ENCODE assay signal across 8 cellular contexts in genomic region chr13:60164490-60164889, GRCh38. TPM values are rescaled to one million over a fixed set of nuclear protein-coding genes. Genes with fewer than 3 reads are reported as not detected.
DNase-seq lines count a peak whose midpoint lies in the region; ATAC-seq, FAIRE-seq and TF ChIP-seq lines count a peak whose summit lies in the region.

No MANE protein-coding gene starts in this region.

- no peaks in the 10 kb centered on the region for H3K27me3 ChIP-seq in lower lobe of right lung (ENCODE audit: low read depth)
- H3K27me3 ChIP-seq in upper lobe of left lung: no peaks in the 10 kb centered on the region

- H3K27ac Mint-ChIP-seq in IgD-negative memory B cell: peak overlapping the region; percentile 8 to 96 (median 91)

- TF ChIP-seq EP300 in A549 (IDR thresholded peaks at IDR 0.05): no peak
- no peak for TF ChIP-seq EP300 in upper lobe of left lung (IDR thresholded peaks at IDR 0.05)

- no peak for FAIRE-seq in A549 (lab: Jason Lieb, UNC)

- peak overlapping the region; percentile 87 to 98 (median 96) for H3K4me3 Mint-ChIP-seq in IgD-negative memory B cell

- intact Hi-C loops in lower lobe of right lung (cut with DNase I): no loop called here

- WGBS in A549 (ENCODE audit: missing lambda C conversion rate): 92% methylated on average over 1 of the region's 1 CpG
- 57 to 78% methylated on average over 1 of the region's 1 CpG for WGBS in upper lobe of left lung, 2 donors

- H3K4me2 ChIP-seq in A549: peak overlapping the region; percentile 75

- H3K4me1 Mint-ChIP-seq in IgD-negative memory B cell: peaks cover 15 to 25% (median 17%) of the 10 kb centered on the region in 3 donors

- ATAC-seq in A549 (no peak; a peak in 1 of 6 replicates), lower lobe of right lung (peak in 1 of 2 donors; percentile 35), upper lobe of left lung (ENCODE audit: low FRiP score in 2 of 2) (peak in 1 of 2 donors; percentile 5)

- H3K4me1 ChIP-seq in A549: peaks cover 10% of the 10 kb centered on the region; the same call in 2 of the 3 replicates
- H3K4me1 ChIP-seq in lower lobe of right lung: peaks cover 17% of the 10 kb centered on the region
- peaks cover 10 to 17% (median 13%) of the 10 kb centered on the region in 4 donors for H3K4me1 ChIP-seq in upper lobe of left lung

- H3K9me3 Mint-ChIP-seq in IgD-negative memory B cell: no peaks in the 10 kb centered on the region

- H3K27ac ChIP-seq in A549: peak overlapping the region; percentile 88 to 93
- peak overlapping the region; percentile 84 for H3K27ac ChIP-seq in lower lobe of right lung
- peak overlapping the region; percentile 81 to 91 (median 88) for H3K27ac ChIP-seq in upper lobe of left lung

- H3K36me3 Mint-ChIP-seq in IgD-negative memory B cell: peaks cover 1% of the 10 kb centered on the region

- TF ChIP-seq POLR2A in A549 (IDR thresholded peaks at IDR 0.05; ENCODE audit: low read length) (no peak), upper lobe of left lung (IDR thresholded peaks at IDR 0.05) (no peak)

- POLR2A ChIA-PET in A549 (lab: Yijun Ruan, JAX) (no interaction called here), GM10248 (lab: Yijun Ruan, JAX) (no interaction called here)

- CTCF ChIA-PET in A549 (lab: Yijun Ruan, JAX) (no interaction called here), GM10248 (lab: Yijun Ruan, JAX) (interaction anchor here (1.0 to 1.4 kb wide), 7 partner anchors 9 to 189 kb away, joined by 3 to 5 read pairs (median 4); no protein-coding TSS in a partner anchor)

- peak overlapping the region; percentile 74 for H3K4me3 ChIP-seq in A549
- peak overlapping the region; percentile 93 to 94 for H3K4me3 ChIP-seq in cardiac fibroblast (replicated peaks in 1 of 2; ENCODE audit: low read depth in 2 of 2, low read length in 2 of 2)
- peak overlapping the region; percentile 75 for H3K4me3 ChIP-seq in lower lobe of right lung
- H3K4me3 ChIP-seq in upper lobe of left lung: peak overlapping the region; percentile 7 to 78 (median 69)

- peaks cover 2% of the 10 kb centered on the region for H3K27me3 Mint-ChIP-seq in IgD-negative memory B cell

- DNase-seq in A549 (ENCODE audit: low read depth in 1 of 2, low spot score in 1 of 2) (no peak), cardiac fibroblast (ENCODE audit: low read depth in 2 of 2) (peak; percentile 35 to 47), lower lobe of right lung (no peak), upper lobe of left lung (no peak), NCI-H748 (lab: John Stamatoyannopoulos, UW; ENCODE audit: unreplicated experiment) (no peak), GM10248 (ENCODE audit: extremely low spot score) (no peak)
- no peak for DNase-seq in stimulated activated naive CD4-positive, alpha-beta T cell treated with Interleukin-2 at 50 U/mL for 16 hours (lab: John Stamatoyannopoulos, UW)

- TF ChIP-seq CTCF in A549 (IDR thresholded peaks at IDR 0.05) (no peak), cardiac fibroblast (IDR thresholded peaks at IDR 0.05; ENCODE audit: low read depth, low read length) (no peak), lower lobe of right lung (IDR thresholded peaks at IDR 0.05) (no peak), upper lobe of left lung (IDR thresholded peaks at IDR 0.05) (no peak), GM10248 (IDR thresholded peaks at IDR 0.05; ENCODE audit: control extremely low read depth, extremely low read depth, low read depth, missing control alignments) (no peak)

- no peak for TF ChIP-seq RAD21 in A549 (conservative IDR thresholded peaks at IDR 0.05 in 1 of 2, IDR thresholded peaks at IDR 0.05 in 1 of 2)

- no peaks in the 10 kb centered on the region for H3K9me3 ChIP-seq in A549
- H3K9me3 ChIP-seq in lower lobe of right lung: no peaks in the 10 kb centered on the region
- H3K9me3 ChIP-seq in upper lobe of left lung: no peaks in the 10 kb centered on the region

- no peaks in the 10 kb centered on the region for H3K36me3 ChIP-seq in lower lobe of right lung
- no peaks in the 10 kb centered on the region for H3K36me3 ChIP-seq in upper lobe of left lung

TF ChIP-seq in A549, 52 proteins besides CTCF, POLR2A, EP300 and RAD21:
- TF ChIP-seq ESRRA (IDR thresholded peaks at IDR 0.05; ENCODE audit: borderline replicate concordance, low read length) (no peak), RCOR1 (IDR thresholded peaks at IDR 0.05; ENCODE audit: low read depth, low read length) (no peak), FOSB (CRISPR knock-in tag; IDR thresholded peaks at IDR 0.05) (no peak), PHF8 (IDR thresholded peaks at IDR 0.05; ENCODE audit: borderline replicate concordance, low read depth) (no peak), SREBF2 (IDR thresholded peaks at IDR 0.05) (no peak), JUN (IDR thresholded peaks at IDR 0.05) (no peak), ZSCAN20 (CRISPR knock-in tag; IDR thresholded peaks at IDR 0.05) (no peak), EHF (CRISPR knock-in tag; IDR thresholded peaks at IDR 0.05) (no peak)
TF ChIP-seq in A549: peak in this region for 0.

RNA-seq across cellular contexts. Expression of gene DIAPH3, which starts 0.8 kb away (rescaled TPM):
- polyA plus RNA-seq in A549 (2011; rRNA removed) (11.3 and 13.6 TPM in 2 replicates), A549 (2017; fragmentation: RNase III; extraction: RNeasy Plus Mini Kit Qiagen cat#74134 plus additional on column Dnase treatment) (9.4 to 11.8 TPM (median 10.8 TPM) in 3 replicates), IgD-negative memory B cell (not detected)
- polyA plus RNA-seq in A549 (2012; cell fraction: cytosol; rRNA removed): 4.0 and 4.3 TPM in 2 replicates
- 3.7 and 4.9 TPM in 2 replicates for polyA plus RNA-seq in A549 (2012; cell fraction: nucleus; rRNA removed)
- polyA minus RNA-seq in A549 (2011; rRNA and poly(A)+ RNA removed): 14.5 and 15.4 TPM in 2 replicates
- total RNA-seq in lower lobe of right lung (3.2 TPM), upper lobe of left lung (1 to 10 TPM; 2.8 to 6.3 (median 5.4) TPM)

Comparison
In these comparisons a context has a peak if more than half of its experiments do, and no peak if none do; other contexts are left out.
1. DNase-seq: peak in cardiac fibroblast (2 of 2); none in A549 (0 of 2), lower lobe of right lung (single experiment), upper lobe of left lung (0 of 2), NCI-H748 (single experiment), GM10248 (single experiment) and stimulated activated naive CD4-positive, alpha-beta T cell treated with Interleukin-2 at 50 U/mL for 16 hours (single experiment).
2. Peak in every context shown above with its lines, with median percentiles within 50 percentile points of each other: H3K27ac ChIP-seq and H3K4me3 ChIP-seq.